7 cellular contexts compared by ENCODE assay signal in genomic region chr12:15546102-15546701, GRCh38.
DNase-seq lines count a peak whose midpoint lies in the region; ATAC-seq lines count a peak whose summit lies in the region.

No MANE protein-coding gene starts in this region.

- DNase-seq in RPMI8226, result peak; percentile 14
- DNase-seq in stimulated activated CD8-positive, alpha-beta memory T cell treated with anti-CD3 and anti-CD28 coated beads, Interleukin-4, amount 100 ng/mL, for 48 hours, result no peak
- no peak for DNase-seq in NK-92 (lab: John Stamatoyannopoulos, UW; ENCODE audit: unreplicated experiment)
- DNase-seq in head of caudate nucleus, result no peak

- intact Hi-C loops in head of caudate nucleus (cut with DNase I), result no loop called here

- peak; percentile 81 for ATAC-seq in GM19035 (IDR thresholded peaks at IDR 0.05; ENCODE audit: unreplicated experiment)
- ATAC-seq in HG02885 (IDR thresholded peaks at IDR 0.05; ENCODE audit: poor library complexity, unreplicated experiment), result peak; percentile 89

- H3K9me3 ChIP-seq in muscle layer of duodenum (ENCODE audit: control insufficient read depth in 1 of 2, low read length in 2 of 2), result no peaks in the 10 kb centered on the region

- H3K4me1 ChIP-seq in muscle layer of duodenum (ENCODE audit: control insufficient read depth in 1 of 2, insufficient read depth in 2 of 2, low read length in 2 of 2), result no peaks in the 10 kb centered on the region

- H3K36me3 ChIP-seq in muscle layer of duodenum (ENCODE audit: control insufficient read depth in 1 of 2, insufficient read depth in 2 of 2, low read length in 2 of 2), result no peaks in the 10 kb centered on the region

- no peak overlapping the region for H3K4me3 ChIP-seq in muscle layer of duodenum (ENCODE audit: low read depth in 1 of 2, low read length in 2 of 2)

- H3K27ac ChIP-seq in muscle layer of duodenum (ENCODE audit: low read length), result peak overlapping the region; percentile 61

- no peaks in the 10 kb centered on the region for H3K27me3 ChIP-seq in muscle layer of duodenum (ENCODE audit: low read depth, low read length)
